ENCODE assay signal across 2 cellular contexts in genomic region chr3:12799525-12800440, GRCh38.
A peak's percentile ranks its signal among the peaks of the same experiment; 100 is the strongest.
TF ChIP-seq lines count a peak whose summit lies in the region.

No MANE protein-coding gene starts in this region.

TF ChIP-seq in HEK293, 187 proteins besides CTCF, POLR2A, EP300 and RAD21:
- 0 out of 2 replicates have a peak, but pooled peaks have one; percentile 20 for TF ChIP-seq HIC1 (tag by site-specific recombination; IDR thresholded peaks at IDR 0.05)
- TF ChIP-seq ZIC2 (tag by site-specific recombination; IDR thresholded peaks at IDR 0.05) = 0 out of 2 replicates have a peak, but pooled peaks have one; percentile 47
- TF ChIP-seq ZFP3 (tag by site-specific recombination; IDR thresholded peaks at IDR 0.05; ENCODE audit: low read depth) = peak; percentile 55; the same call in 1 of the 2 replicates
- no peak for TF ChIP-seq ZNF48 (tag by site-specific recombination; IDR thresholded peaks at IDR 0.05)

TF ChIP-seq in liver, 16 proteins besides CTCF, POLR2A, EP300 and RAD21 (continued from another document):
- TF ChIP-seq ZBTB33 (IDR thresholded peaks at IDR 0.05) (no peak), YY1 (IDR thresholded peaks at IDR 0.05) (peak; percentile 52), SP1 (IDR thresholded peaks at IDR 0.05) (peak; percentile 62), REST (IDR thresholded peaks at IDR 0.05) (peak; percentile 44), HNF4A (conservative IDR thresholded peaks at IDR 0.05) (peak; percentile 46 to 67), RXRA (IDR thresholded peaks at IDR 0.05) (peak; percentile 43 to 72)
